Comparison of ENCODE assay signal across 1 cellular context in the genomic region with DNA sequence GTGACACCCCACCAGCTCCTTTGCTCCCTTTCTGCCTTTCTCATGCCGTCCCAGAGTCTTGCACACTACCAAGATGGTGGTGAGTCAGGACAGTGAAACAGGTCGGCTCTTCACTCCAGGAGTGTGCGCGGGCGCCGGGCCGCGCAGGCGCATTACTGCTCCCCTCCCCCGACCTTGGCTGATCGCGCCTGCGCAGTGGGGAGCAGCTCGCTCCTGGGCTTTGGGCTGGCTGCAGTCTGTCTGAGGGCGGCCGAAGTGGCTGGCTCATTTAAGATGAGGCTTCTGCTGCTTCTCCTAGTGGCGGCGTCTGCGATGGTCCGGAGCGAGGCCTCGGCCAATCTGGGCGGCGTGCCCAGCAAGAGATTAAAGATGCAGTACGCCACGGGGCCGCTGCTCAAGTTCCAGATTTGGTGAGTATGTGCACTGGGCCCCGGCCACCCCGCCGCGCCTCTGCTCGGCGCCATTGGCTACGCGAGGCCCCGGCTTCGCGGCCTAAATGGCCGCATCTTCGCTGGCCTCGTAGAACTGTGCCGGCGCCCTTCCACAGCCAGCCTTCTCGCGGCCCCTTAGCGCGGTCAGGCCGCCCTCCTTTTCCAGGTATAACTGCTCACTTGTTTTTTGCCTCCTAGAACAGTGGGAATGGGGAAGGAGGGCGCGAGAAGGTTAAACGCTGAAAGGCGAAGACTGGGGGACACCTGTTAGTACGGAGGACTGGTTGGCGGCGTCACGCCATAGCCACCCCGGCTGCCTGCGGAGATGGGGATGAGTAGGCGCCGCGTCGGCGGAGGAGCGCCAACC.
TF ChIP-seq lines count a peak whose summit lies in the region.

A gene with protein sequence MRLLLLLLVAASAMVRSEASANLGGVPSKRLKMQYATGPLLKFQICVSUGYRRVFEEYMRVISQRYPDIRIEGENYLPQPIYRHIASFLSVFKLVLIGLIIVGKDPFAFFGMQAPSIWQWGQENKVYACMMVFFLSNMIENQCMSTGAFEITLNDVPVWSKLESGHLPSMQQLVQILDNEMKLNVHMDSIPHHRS (plus strand): TSS at position 232 of the 798 bp plus-strand sequence. CDS start 42 bp downstream, at position 274.

TF ChIP-seq in H1, 55 proteins besides CTCF, POLR2A, EP300 and RAD21 (continues in another document):
- TF ChIP-seq BCL11A (IDR thresholded peaks at IDR 0.05; ENCODE audit: low read depth in 2 of 2, low read length in 2 of 2) (no peak), RBBP5 (IDR thresholded peaks at IDR 0.05; ENCODE audit: borderline replicate concordance, low read depth, low read length) (peak; percentile 80; the same call in 1 of the 2 replicates), CHD2 (IDR thresholded peaks at IDR 0.05; ENCODE audit: low read length) (peak; percentile 61; the same call in 1 of the 2 replicates), TAF1 (IDR thresholded peaks at IDR 0.05; ENCODE audit: low read depth, low read length) (peak; percentile 98), RXRA (IDR thresholded peaks at IDR 0.05; ENCODE audit: insufficient read depth, low read depth, low read length) (no peak), TCF12 (IDR thresholded peaks at IDR 0.05; ENCODE audit: low read depth, low read length) (no peak), JUN (IDR thresholded peaks at IDR 0.05; ENCODE audit: low read depth, low read length) (no peak), BRCA1 (IDR thresholded peaks at IDR 0.05; ENCODE audit: low read depth, low read length) (no peak), GTF2F1 (IDR thresholded peaks at IDR 0.05; ENCODE audit: borderline replicate concordance, low read depth, low read length) (peak; percentile 86), SIN3A (conservative IDR thresholded peaks at IDR 0.05 in 1 of 2, IDR thresholded peaks at IDR 0.05 in 1 of 2; ENCODE audit: low read depth in 1 of 2, low read length in 2 of 2) (0 out of 4 replicates have a peak, but pooled peaks of 1 of the 2 experiments have one; percentile 39), CHD1 (IDR thresholded peaks at IDR 0.05; ENCODE audit: low read depth, low read length) (peak; percentile 82), EGR1 (IDR thresholded peaks at IDR 0.05; ENCODE audit: borderline replicate concordance, low read depth, low read length) (no peak), RNF2 (IDR thresholded peaks at IDR 0.05; ENCODE audit: borderline replicate concordance, low read depth, low read length, missing control alignments, poor library complexity, severe bottlenecking) (no peak), ASH2L (IDR thresholded peaks at IDR 0.05; ENCODE audit: low read length) (peak; percentile 99), SIRT6 (IDR thresholded peaks at IDR 0.05; ENCODE audit: low read length) (no peak), FOSL1 (IDR thresholded peaks at IDR 0.05; ENCODE audit: insufficient read depth, low read depth, low read length) (no peak), SAP30 (IDR thresholded peaks at IDR 0.05; ENCODE audit: insufficient read depth, insufficient replicate concordance, low read length) (no peak), MAFK (IDR thresholded peaks at IDR 0.05; ENCODE audit: low read depth, low read length) (0 out of 2 replicates have a peak, but pooled peaks have one; percentile 3), SP4 (IDR thresholded peaks at IDR 0.05; ENCODE audit: low read length) (no peak), RFX5 (IDR thresholded peaks at IDR 0.05; ENCODE audit: borderline replicate concordance, low read depth, low read length) (no peak), SRF (IDR thresholded peaks at IDR 0.05; ENCODE audit: low read depth, low read length) (no peak), BACH1 (IDR thresholded peaks at IDR 0.05; ENCODE audit: low read length) (no peak), YY1 (IDR thresholded peaks at IDR 0.05; ENCODE audit: low read depth, low read length) (peak; percentile 85), CBX8 (IDR thresholded peaks at IDR 0.05; ENCODE audit: borderline replicate concordance, low read depth, low read length) (no peak), POLR2AphosphoS5 (IDR thresholded peaks at IDR 0.05; ENCODE audit: low read depth, low read length) (peak; percentile 98), TEAD4 (IDR thresholded peaks at IDR 0.05; ENCODE audit: low read depth, low read length) (no peak), KDM5A (IDR thresholded peaks at IDR 0.05; ENCODE audit: low read length) (peak; percentile 26; the same call in 1 of the 2 replicates), PHF8 (conservative IDR thresholded peaks at IDR 0.05; ENCODE audit: low read depth, low read length) (peak; percentile 99), SUZ12 (IDR thresholded peaks at IDR 0.05; ENCODE audit: low read length) (no peak), CEBPB (IDR thresholded peaks at IDR 0.05; ENCODE audit: low read depth, low read length) (no peak), NRF1 (IDR thresholded peaks at IDR 0.05; ENCODE audit: low read depth, low read length) (peak; percentile 89), CBX5 (IDR thresholded peaks at IDR 0.05; ENCODE audit: low read depth, low read length) (no peak), KDM1A (IDR thresholded peaks at IDR 0.05; ENCODE audit: borderline replicate concordance, low read length) (no peak), HDAC2 (IDR thresholded peaks at IDR 0.05; ENCODE audit: borderline replicate concordance in 1 of 2, low read depth in 2 of 2, low read length in 2 of 2) (0 out of 4 replicates have a peak, but pooled peaks of 1 of the 2 experiments have one; percentile 25), ZNF274 (IDR thresholded peaks at IDR 0.05; ENCODE audit: borderline replicate concordance, extremely low read depth, low read length) (no peak), TAF7 (optimal IDR thresholded peaks at IDR 0.05; ENCODE audit: borderline replicate concordance, low read depth, low read length) (peak; percentile 95), NANOG (IDR thresholded peaks at IDR 0.05; ENCODE audit: insufficient read depth, low read depth, low read length, poor library complexity, severe bottlenecking) (no peak), POU5F1 (IDR thresholded peaks at IDR 0.05; ENCODE audit: low read depth, low read length) (no peak), SP1 (IDR thresholded peaks at IDR 0.05; ENCODE audit: low read depth, low read length) (0 out of 2 replicates have a peak, but pooled peaks have one; percentile 3), HDAC6 (IDR thresholded peaks at IDR 0.05; ENCODE audit: low read depth, low read length) (no peak), GABPA (IDR thresholded peaks at IDR 0.05; ENCODE audit: borderline replicate concordance, insufficient read depth, low read length) (0 out of 2 replicates have a peak, but pooled peaks have one; percentile 39), TBP (IDR thresholded peaks at IDR 0.05; ENCODE audit: low read depth, low read length) (peak; percentile 95), EZH2 (IDR thresholded peaks at IDR 0.05; ENCODE audit: low read depth, low read length, severe bottlenecking) (no peak), JUND (IDR thresholded peaks at IDR 0.05; ENCODE audit: low read length) (0 out of 2 replicates have a peak, but pooled peaks have one; percentile 11), CREB1 (IDR thresholded peaks at IDR 0.05) (peak; percentile 28)
- TF ChIP-seq, protein P1, sequence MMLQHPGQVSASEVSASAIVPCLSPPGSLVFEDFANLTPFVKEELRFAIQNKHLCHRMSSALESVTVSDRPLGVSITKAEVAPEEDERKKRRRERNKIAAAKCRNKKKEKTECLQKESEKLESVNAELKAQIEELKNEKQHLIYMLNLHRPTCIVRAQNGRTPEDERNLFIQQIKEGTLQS (IDR thresholded peaks at IDR 0.05; ENCODE audit: insufficient read depth, low read depth, low read length), result no peak
- TF ChIP-seq, protein P2, sequence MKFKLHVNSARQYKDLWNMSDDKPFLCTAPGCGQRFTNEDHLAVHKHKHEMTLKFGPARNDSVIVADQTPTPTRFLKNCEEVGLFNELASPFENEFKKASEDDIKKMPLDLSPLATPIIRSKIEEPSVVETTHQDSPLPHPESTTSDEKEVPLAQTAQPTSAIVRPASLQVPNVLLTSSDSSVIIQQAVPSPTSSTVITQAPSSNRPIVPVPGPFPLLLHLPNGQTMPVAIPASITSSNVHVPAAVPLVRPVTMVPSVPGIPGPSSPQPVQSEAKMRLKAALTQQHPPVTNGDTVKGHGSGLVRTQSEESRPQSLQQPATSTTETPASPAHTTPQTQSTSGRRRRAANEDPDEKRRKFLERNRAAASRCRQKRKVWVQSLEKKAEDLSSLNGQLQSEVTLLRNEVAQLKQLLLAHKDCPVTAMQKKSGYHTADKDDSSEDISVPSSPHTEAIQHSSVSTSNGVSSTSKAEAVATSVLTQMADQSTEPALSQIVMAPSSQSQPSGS (IDR thresholded peaks at IDR 0.05; ENCODE audit: low read length), result 0 out of 2 replicates have a peak, but pooled peaks have one; percentile 19
- TF ChIP-seq, protein P3, sequence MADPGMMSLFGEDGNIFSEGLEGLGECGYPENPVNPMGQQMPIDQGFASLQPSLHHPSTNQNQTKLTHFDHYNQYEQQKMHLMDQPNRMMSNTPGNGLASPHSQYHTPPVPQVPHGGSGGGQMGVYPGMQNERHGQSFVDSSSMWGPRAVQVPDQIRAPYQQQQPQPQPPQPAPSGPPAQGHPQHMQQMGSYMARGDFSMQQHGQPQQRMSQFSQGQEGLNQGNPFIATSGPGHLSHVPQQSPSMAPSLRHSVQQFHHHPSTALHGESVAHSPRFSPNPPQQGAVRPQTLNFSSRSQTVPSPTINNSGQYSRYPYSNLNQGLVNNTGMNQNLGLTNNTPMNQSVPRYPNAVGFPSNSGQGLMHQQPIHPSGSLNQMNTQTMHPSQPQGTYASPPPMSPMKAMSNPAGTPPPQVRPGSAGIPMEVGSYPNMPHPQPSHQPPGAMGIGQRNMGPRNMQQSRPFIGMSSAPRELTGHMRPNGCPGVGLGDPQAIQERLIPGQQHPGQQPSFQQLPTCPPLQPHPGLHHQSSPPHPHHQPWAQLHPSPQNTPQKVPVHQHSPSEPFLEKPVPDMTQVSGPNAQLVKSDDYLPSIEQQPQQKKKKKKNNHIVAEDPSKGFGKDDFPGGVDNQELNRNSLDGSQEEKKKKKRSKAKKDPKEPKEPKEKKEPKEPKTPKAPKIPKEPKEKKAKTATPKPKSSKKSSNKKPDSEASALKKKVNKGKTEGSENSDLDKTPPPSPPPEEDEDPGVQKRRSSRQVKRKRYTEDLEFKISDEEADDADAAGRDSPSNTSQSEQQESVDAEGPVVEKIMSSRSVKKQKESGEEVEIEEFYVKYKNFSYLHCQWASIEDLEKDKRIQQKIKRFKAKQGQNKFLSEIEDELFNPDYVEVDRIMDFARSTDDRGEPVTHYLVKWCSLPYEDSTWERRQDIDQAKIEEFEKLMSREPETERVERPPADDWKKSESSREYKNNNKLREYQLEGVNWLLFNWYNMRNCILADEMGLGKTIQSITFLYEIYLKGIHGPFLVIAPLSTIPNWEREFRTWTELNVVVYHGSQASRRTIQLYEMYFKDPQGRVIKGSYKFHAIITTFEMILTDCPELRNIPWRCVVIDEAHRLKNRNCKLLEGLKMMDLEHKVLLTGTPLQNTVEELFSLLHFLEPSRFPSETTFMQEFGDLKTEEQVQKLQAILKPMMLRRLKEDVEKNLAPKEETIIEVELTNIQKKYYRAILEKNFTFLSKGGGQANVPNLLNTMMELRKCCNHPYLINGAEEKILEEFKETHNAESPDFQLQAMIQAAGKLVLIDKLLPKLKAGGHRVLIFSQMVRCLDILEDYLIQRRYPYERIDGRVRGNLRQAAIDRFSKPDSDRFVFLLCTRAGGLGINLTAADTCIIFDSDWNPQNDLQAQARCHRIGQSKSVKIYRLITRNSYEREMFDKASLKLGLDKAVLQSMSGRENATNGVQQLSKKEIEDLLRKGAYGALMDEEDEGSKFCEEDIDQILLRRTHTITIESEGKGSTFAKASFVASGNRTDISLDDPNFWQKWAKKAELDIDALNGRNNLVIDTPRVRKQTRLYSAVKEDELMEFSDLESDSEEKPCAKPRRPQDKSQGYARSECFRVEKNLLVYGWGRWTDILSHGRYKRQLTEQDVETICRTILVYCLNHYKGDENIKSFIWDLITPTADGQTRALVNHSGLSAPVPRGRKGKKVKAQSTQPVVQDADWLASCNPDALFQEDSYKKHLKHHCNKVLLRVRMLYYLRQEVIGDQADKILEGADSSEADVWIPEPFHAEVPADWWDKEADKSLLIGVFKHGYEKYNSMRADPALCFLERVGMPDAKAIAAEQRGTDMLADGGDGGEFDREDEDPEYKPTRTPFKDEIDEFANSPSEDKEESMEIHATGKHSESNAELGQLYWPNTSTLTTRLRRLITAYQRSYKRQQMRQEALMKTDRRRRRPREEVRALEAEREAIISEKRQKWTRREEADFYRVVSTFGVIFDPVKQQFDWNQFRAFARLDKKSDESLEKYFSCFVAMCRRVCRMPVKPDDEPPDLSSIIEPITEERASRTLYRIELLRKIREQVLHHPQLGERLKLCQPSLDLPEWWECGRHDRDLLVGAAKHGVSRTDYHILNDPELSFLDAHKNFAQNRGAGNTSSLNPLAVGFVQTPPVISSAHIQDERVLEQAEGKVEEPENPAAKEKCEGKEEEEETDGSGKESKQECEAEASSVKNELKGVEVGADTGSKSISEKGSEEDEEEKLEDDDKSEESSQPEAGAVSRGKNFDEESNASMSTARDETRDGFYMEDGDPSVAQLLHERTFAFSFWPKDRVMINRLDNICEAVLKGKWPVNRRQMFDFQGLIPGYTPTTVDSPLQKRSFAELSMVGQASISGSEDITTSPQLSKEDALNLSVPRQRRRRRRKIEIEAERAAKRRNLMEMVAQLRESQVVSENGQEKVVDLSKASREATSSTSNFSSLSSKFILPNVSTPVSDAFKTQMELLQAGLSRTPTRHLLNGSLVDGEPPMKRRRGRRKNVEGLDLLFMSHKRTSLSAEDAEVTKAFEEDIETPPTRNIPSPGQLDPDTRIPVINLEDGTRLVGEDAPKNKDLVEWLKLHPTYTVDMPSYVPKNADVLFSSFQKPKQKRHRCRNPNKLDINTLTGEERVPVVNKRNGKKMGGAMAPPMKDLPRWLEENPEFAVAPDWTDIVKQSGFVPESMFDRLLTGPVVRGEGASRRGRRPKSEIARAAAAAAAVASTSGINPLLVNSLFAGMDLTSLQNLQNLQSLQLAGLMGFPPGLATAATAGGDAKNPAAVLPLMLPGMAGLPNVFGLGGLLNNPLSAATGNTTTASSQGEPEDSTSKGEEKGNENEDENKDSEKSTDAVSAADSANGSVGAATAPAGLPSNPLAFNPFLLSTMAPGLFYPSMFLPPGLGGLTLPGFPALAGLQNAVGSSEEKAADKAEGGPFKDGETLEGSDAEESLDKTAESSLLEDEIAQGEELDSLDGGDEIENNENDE (IDR thresholded peaks at IDR 0.05; ENCODE audit: insufficient replicate concordance, low read length), result no peak
- TF ChIP-seq, protein P4, sequence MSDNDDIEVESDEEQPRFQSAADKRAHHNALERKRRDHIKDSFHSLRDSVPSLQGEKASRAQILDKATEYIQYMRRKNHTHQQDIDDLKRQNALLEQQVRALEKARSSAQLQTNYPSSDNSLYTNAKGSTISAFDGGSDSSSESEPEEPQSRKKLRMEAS (IDR thresholded peaks at IDR 0.05), result peak; percentile 58; the same call in 1 of the 2 replicates
- TF ChIP-seq, protein P5, sequence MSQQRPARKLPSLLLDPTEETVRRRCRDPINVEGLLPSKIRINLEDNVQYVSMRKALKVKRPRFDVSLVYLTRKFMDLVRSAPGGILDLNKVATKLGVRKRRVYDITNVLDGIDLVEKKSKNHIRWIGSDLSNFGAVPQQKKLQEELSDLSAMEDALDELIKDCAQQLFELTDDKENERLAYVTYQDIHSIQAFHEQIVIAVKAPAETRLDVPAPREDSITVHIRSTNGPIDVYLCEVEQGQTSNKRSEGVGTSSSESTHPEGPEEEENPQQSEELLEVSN (IDR thresholded peaks at IDR 0.05), result 0 out of 2 replicates have a peak, but pooled peaks have one; percentile 21
- TF ChIP-seq, protein P6, sequence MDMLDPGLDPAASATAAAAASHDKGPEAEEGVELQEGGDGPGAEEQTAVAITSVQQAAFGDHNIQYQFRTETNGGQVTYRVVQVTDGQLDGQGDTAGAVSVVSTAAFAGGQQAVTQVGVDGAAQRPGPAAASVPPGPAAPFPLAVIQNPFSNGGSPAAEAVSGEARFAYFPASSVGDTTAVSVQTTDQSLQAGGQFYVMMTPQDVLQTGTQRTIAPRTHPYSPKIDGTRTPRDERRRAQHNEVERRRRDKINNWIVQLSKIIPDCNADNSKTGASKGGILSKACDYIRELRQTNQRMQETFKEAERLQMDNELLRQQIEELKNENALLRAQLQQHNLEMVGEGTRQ (IDR thresholded peaks at IDR 0.05; ENCODE audit: low read length), result no peak
